10 cellular contexts compared by ENCODE assay signal in genomic region chr17:560379-560935, GRCh38.
A peak's percentile ranks its signal among the peaks of the same experiment; 100 is the strongest.
DNase-seq lines count a peak whose midpoint lies in the region; ATAC-seq and TF ChIP-seq lines count a peak whose summit lies in the region.
"Had no signal": no experiment of that assay in that cellular context is flagged by ENCODE, and none has a peak within 500 bp of the region (broad histone marks: within the 10 kb centered on the region; RNA-seq: fewer than 3 reads in every experiment).

No MANE protein-coding gene starts in this region.

- no peaks in the 10 kb centered on the region for H3K27me3 Mint-ChIP-seq in T-helper 2 cell treated with Interferon-gamma antibody and Interleukin-4, amounts not matched to agents 5 μg/mL and 100 μg/mL, for 36 hours (ENCODE audit: low read depth)

- ATAC-seq in Right ventricle myocardium inferior = peak; percentile 20
- no peak for ATAC-seq in HG02571 (IDR thresholded peaks at IDR 0.05; ENCODE audit: unreplicated experiment)

- peak overlapping the region; percentile 8 to 49 for H3K27ac ChIP-seq in uterus

- intact Hi-C loops in Right ventricle myocardium inferior (cut with DNase I) = no loop called here
- intact Hi-C loops in cardiac septum (cut with DNase I) = loop anchor here (5.0 to 10.0 kb wide), 2 partner anchors 38 to 64 kb away; no protein-coding TSS in a partner anchor
- intact Hi-C loops in uterus (cut with DNase I; ENCODE audit: low total_unique reads) = no loop called here

- H3K27ac Mint-ChIP-seq in T-helper 2 cell treated with Interferon-gamma antibody and Interleukin-4, amounts not matched to agents 5 μg/mL and 100 μg/mL, for 36 hours = no peak overlapping the region

- H3K4me3 ChIP-seq in uterus = no peak overlapping the region

- H3K4me1 ChIP-seq in uterus = no peaks in the 10 kb centered on the region

- peaks cover 27% of the 10 kb centered on the region for H3K36me3 Mint-ChIP-seq in T-helper 2 cell treated with Interferon-gamma antibody and Interleukin-4, amounts not matched to agents 5 μg/mL and 100 μg/mL, for 36 hours (ENCODE audit: low read depth)

- H3K27me3 ChIP-seq in uterus = no peaks in the 10 kb centered on the region

- DNase-seq in Right ventricle myocardium inferior (ENCODE audit: missing footprints) (no peak), cardiac septum (ENCODE audit: low spot score) (no peak), dermis microvascular lymphatic vessel endothelial cell (ENCODE audit: low read depth in 2 of 2) (peak; percentile 36 to 83), lung microvascular endothelial cell (ENCODE audit: low read depth in 2 of 2) (peak; percentile 58 to 91), uterus (no peak)
- no peak for DNase-seq in stimulated activated CD4-positive, alpha-beta T cell treated with anti-CD3 and anti-CD28 coated beads, Interleukin-2, amount 100 ng/mL, for 48 hours
- no peak for DNase-seq in T-helper 2 cell treated with Interferon-gamma antibody and Interleukin-4, amounts not matched to agents 5 μg/mL and 100 μg/mL, for 36 hours (ENCODE audit: low spot score)
- DNase-seq: cortex of kidney, NCI-H69 had no signal

- H3K9me3 ChIP-seq in uterus = no peaks in the 10 kb centered on the region

- TF ChIP-seq CTCF in uterus (IDR thresholded peaks at IDR 0.05) = no peak

- no peak overlapping the region for H3K4me3 Mint-ChIP-seq in T-helper 2 cell treated with Interferon-gamma antibody and Interleukin-4, amounts not matched to agents 5 μg/mL and 100 μg/mL, for 36 hours

- no peaks in the 10 kb centered on the region for H3K36me3 ChIP-seq in uterus

- H3K9me3 Mint-ChIP-seq in T-helper 2 cell treated with Interferon-gamma antibody and Interleukin-4, amounts not matched to agents 5 μg/mL and 100 μg/mL, for 36 hours = no peaks in the 10 kb centered on the region

- TF ChIP-seq POLR2A in uterus (IDR thresholded peaks at IDR 0.05) = no peak

- H3K4me1 Mint-ChIP-seq in T-helper 2 cell treated with Interferon-gamma antibody and Interleukin-4, amounts not matched to agents 5 μg/mL and 100 μg/mL, for 36 hours (ENCODE audit: low read depth) = peaks cover 6% of the 10 kb centered on the region

Comparison
In these comparisons a context has a peak if more than half of its experiments do, and no peak if none do; other contexts are left out.
1. DNase-seq: peak in dermis microvascular lymphatic vessel endothelial cell (2 of 2) and lung microvascular endothelial cell (2 of 2); none in Right ventricle myocardium inferior (single experiment), cardiac septum (single experiment), uterus (0 of 2), stimulated activated CD4-positive, alpha-beta T cell treated with anti-CD3 and anti-CD28 coated beads, Interleukin-2, amount 100 ng/mL, for 48 hours (0 of 2) and T-helper 2 cell treated with Interferon-gamma antibody and Interleukin-4, amounts not matched to agents 5 μg/mL and 100 μg/mL, for 36 hours (single experiment).